ENCODE assay signal across 1 cellular context in the genomic region with DNA sequence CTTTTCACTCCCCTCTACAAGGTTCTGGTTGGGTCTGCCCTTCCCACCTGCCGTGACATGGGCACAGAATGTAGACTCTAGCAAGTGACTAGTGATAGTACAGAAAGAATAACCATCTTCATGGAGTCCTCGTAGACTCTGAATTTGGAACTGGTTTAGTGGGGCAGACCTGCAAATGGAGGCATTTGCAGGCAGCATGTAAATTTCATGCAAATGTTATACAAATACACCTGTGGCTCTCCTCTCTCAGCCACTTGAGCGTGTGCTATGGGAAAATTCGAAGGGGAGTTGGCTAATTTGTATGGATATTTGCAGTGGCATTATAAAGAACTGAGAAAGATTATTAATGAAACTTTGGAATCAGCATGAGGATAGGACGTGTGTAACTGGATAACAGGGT.
TF ChIP-seq lines count a peak whose summit lies in the region.

No MANE protein-coding gene starts in this region.

TF ChIP-seq in WTC11, 78 proteins besides CTCF, POLR2A, EP300 and RAD21 (continued from another document):
- TF ChIP-seq, protein P1, sequence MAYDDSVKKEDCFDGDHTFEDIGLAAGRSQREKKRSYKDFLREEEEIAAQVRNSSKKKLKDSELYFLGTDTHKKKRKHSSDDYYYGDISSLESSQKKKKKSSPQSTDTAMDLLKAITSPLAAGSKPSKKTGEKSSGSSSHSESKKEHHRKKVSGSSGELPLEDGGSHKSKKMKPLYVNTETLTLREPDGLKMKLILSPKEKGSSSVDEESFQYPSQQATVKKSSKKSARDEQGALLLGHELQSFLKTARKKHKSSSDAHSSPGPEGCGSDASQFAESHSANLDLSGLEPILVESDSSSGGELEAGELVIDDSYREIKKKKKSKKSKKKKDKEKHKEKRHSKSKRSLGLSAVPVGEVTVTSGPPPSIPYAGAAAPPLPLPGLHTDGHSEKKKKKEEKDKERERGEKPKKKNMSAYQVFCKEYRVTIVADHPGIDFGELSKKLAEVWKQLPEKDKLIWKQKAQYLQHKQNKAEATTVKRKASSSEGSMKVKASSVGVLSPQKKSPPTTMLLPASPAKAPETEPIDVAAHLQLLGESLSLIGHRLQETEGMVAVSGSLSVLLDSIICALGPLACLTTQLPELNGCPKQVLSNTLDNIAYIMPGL (CRISPR knock-in tag; IDR thresholded peaks at IDR 0.05): no peak
- TF ChIP-seq ZNF219 (CRISPR knock-in tag; IDR thresholded peaks at IDR 0.05; ENCODE audit: borderline replicate concordance) (no peak), TCF7 (CRISPR knock-in tag; IDR thresholded peaks at IDR 0.05; ENCODE audit: low read depth) (no peak), ZNF396 (CRISPR knock-in tag; IDR thresholded peaks at IDR 0.05; ENCODE audit: borderline replicate concordance) (no peak), ZSCAN18 (CRISPR knock-in tag; IDR thresholded peaks at IDR 0.05) (no peak), ZNF671 (CRISPR knock-in tag; IDR thresholded peaks at IDR 0.05) (no peak)
- TF ChIP-seq, protein P2, sequence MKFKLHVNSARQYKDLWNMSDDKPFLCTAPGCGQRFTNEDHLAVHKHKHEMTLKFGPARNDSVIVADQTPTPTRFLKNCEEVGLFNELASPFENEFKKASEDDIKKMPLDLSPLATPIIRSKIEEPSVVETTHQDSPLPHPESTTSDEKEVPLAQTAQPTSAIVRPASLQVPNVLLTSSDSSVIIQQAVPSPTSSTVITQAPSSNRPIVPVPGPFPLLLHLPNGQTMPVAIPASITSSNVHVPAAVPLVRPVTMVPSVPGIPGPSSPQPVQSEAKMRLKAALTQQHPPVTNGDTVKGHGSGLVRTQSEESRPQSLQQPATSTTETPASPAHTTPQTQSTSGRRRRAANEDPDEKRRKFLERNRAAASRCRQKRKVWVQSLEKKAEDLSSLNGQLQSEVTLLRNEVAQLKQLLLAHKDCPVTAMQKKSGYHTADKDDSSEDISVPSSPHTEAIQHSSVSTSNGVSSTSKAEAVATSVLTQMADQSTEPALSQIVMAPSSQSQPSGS (CRISPR knock-in tag; IDR thresholded peaks at IDR 0.05; ENCODE audit: borderline replicate concordance, low read depth): no peak
- TF ChIP-seq, protein P3, sequence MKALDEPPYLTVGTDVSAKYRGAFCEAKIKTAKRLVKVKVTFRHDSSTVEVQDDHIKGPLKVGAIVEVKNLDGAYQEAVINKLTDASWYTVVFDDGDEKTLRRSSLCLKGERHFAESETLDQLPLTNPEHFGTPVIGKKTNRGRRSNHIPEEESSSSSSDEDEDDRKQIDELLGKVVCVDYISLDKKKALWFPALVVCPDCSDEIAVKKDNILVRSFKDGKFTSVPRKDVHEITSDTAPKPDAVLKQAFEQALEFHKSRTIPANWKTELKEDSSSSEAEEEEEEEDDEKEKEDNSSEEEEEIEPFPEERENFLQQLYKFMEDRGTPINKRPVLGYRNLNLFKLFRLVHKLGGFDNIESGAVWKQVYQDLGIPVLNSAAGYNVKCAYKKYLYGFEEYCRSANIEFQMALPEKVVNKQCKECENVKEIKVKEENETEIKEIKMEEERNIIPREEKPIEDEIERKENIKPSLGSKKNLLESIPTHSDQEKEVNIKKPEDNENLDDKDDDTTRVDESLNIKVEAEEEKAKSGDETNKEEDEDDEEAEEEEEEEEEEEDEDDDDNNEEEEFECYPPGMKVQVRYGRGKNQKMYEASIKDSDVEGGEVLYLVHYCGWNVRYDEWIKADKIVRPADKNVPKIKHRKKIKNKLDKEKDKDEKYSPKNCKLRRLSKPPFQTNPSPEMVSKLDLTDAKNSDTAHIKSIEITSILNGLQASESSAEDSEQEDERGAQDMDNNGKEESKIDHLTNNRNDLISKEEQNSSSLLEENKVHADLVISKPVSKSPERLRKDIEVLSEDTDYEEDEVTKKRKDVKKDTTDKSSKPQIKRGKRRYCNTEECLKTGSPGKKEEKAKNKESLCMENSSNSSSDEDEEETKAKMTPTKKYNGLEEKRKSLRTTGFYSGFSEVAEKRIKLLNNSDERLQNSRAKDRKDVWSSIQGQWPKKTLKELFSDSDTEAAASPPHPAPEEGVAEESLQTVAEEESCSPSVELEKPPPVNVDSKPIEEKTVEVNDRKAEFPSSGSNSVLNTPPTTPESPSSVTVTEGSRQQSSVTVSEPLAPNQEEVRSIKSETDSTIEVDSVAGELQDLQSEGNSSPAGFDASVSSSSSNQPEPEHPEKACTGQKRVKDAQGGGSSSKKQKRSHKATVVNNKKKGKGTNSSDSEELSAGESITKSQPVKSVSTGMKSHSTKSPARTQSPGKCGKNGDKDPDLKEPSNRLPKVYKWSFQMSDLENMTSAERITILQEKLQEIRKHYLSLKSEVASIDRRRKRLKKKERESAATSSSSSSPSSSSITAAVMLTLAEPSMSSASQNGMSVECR (CRISPR knock-in tag; IDR thresholded peaks at IDR 0.05; ENCODE audit: borderline replicate concordance): no peak
- TF ChIP-seq, protein P4, sequence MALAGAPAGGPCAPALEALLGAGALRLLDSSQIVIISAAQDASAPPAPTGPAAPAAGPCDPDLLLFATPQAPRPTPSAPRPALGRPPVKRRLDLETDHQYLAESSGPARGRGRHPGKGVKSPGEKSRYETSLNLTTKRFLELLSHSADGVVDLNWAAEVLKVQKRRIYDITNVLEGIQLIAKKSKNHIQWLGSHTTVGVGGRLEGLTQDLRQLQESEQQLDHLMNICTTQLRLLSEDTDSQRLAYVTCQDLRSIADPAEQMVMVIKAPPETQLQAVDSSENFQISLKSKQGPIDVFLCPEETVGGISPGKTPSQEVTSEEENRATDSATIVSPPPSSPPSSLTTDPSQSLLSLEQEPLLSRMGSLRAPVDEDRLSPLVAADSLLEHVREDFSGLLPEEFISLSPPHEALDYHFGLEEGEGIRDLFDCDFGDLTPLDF (CRISPR knock-in tag; IDR thresholded peaks at IDR 0.05): no peak
